9 cellular contexts compared by ENCODE assay signal in genomic region chr2:74528600-74529356, GRCh38. TPM values are rescaled to one million over a fixed set of nuclear protein-coding genes. Genes with fewer than 3 reads are reported as not detected.
A peak's percentile ranks its signal among the peaks of the same experiment; 100 is the strongest.
DNase-seq lines count a peak whose midpoint lies in the region; ATAC-seq and TF ChIP-seq lines count a peak whose summit lies in the region.
"Had no signal": no experiment of that assay in that cellular context is flagged by ENCODE, and none has a peak within 500 bp of the region (broad histone marks: within the 10 kb centered on the region; RNA-seq: fewer than 3 reads in every experiment).

No MANE protein-coding gene starts in this region.

- TF ChIP-seq CTCF in astrocyte of the cerebellum (IDR thresholded peaks at IDR 0.05; ENCODE audit: low read depth, low read length, missing control alignments), result no peak
- no peak for TF ChIP-seq CTCF in left lung (IDR thresholded peaks at IDR 0.05)
- TF ChIP-seq CTCF in thyroid gland (IDR thresholded peaks at IDR 0.05), result no peak

- H3K9me3 ChIP-seq in left lung (no peaks in the 10 kb centered on the region), thyroid gland (no peaks in the 10 kb centered on the region)

- peak overlapping the region; percentile 96 for H3K4me3 ChIP-seq in ACC112 (ENCODE audit: low read depth, low read length)
- peak overlapping the region; percentile 99 for H3K4me3 ChIP-seq in astrocyte of the cerebellum (ENCODE audit: low read depth, low read length)
- H3K4me3 ChIP-seq in left lung, result peak overlapping the region; percentile 89 to 92
- peak overlapping the region; percentile 23 to 100 (median 71) for H3K4me3 ChIP-seq in thyroid gland (replicated peaks in 1 of 3)

- DNase-seq in astrocyte of the cerebellum (ENCODE audit: low read depth) (no peak), left lung (no peak), thyroid gland (no peak), SK-N-DZ (ENCODE audit: low spot score) (no peak), epidermal melanocyte (ENCODE audit: insufficient read length, low spot score) (no peak)

- H3K27ac ChIP-seq in ACC112 (ENCODE audit: low read depth, low read length) (peak overlapping the region; percentile 48), left lung (peak overlapping the region; percentile 83 to 94), thyroid gland (peak overlapping the region; percentile 78 to 90 (median 81))

- H3K4me1 ChIP-seq in ACC112 (ENCODE audit: control insufficient read depth, insufficient read depth, low read length, unreplicated experiment) (peaks cover 22% of the 10 kb centered on the region), left lung (peaks cover 11 to 30% of the 10 kb centered on the region in 2 donors), thyroid gland (peaks cover 10 to 18% of the 10 kb centered on the region in 2 donors)

- H3K79me2 ChIP-seq in ACC112 (ENCODE audit: control insufficient read depth, insufficient read depth, low read length, unreplicated experiment), result peaks cover 37% of the 10 kb centered on the region

- TF ChIP-seq POLR2A in thyroid gland (IDR thresholded peaks at IDR 0.05), result no peak

- H2AFZ ChIP-seq in ACC112 (ENCODE audit: low read length, unreplicated experiment), result peak overlapping the region; percentile 58

- H3K27me3 ChIP-seq in ACC112 (ENCODE audit: insufficient read depth, low read length) (no peaks in the 10 kb centered on the region), left lung (no peaks in the 10 kb centered on the region), thyroid gland (no peaks in the 10 kb centered on the region)

- in situ Hi-C loops in astrocyte of the cerebellum (cut with HindIII; ENCODE audit: low sequenced_read_pairs), result loop anchor here (5.0 kb wide), 1 partner anchor 91 kb away; no protein-coding TSS in a partner anchor

- ATAC-seq in GM19395 (IDR thresholded peaks at IDR 0.05; ENCODE audit: unreplicated experiment) (peak; percentile 15), HG03460 (IDR thresholded peaks at IDR 0.05; ENCODE audit: unreplicated experiment) (peak; percentile 5), left lung (peak; percentile 7)

- intact Hi-C loops in left lung (cut with DNase I) (no loop called here), thyroid gland (cut with DNase I) (loop anchor here (10.0 kb wide), 1 partner anchor 56 kb away; no protein-coding TSS in a partner anchor)

- WGBS in thyroid gland, 2 donors, result 17 to 22% methylated on average over 20 to 29 of the region's 29 CpGs

- H3K36me3 ChIP-seq in ACC112 (ENCODE audit: insufficient read depth, low read length), result peaks cover 15% of the 10 kb centered on the region; the same call in 1 of the 2 replicates
- H3K36me3 ChIP-seq in left lung, result peaks cover 0 to 42% of the 10 kb centered on the region in 2 donors
- peaks cover 15 to 34% of the 10 kb centered on the region in 2 donors for H3K36me3 ChIP-seq in thyroid gland

RNA-seq across cellular contexts. Expression of gene AUP1, which starts 0.7 kb away (rescaled TPM):
- total RNA-seq in left lung, result 100 to 1,000 TPM; 110 to 132 TPM
- 100 to 1,000 TPM in 3 of 4 donors, 10 to 100 TPM in 1; 93.7 to 168 (median 112) TPM for total RNA-seq in thyroid gland
- 181 and 194 TPM in 2 replicates for polyA plus RNA-seq in SK-N-DZ (2014; cell fraction: cytosol; rRNA removed)
- 817 and 859 TPM in 2 replicates for polyA plus RNA-seq in SK-N-DZ (2014; cell fraction: nucleus; rRNA removed)

RNA-seq across cellular contexts. Expression of gene HTRA2, which starts 1.0 kb away (rescaled TPM):
- total RNA-seq in left lung (10 to 100 TPM; 29.4 to 36.6 TPM), thyroid gland (10 to 100 TPM; 27.3 to 45.9 (median 37.5) TPM)
- polyA plus RNA-seq in SK-N-DZ (2014; cell fraction: cytosol; rRNA removed), result 61.5 and 73.7 TPM in 2 replicates
- 109 and 154 TPM in 2 replicates for polyA plus RNA-seq in SK-N-DZ (2014; cell fraction: nucleus; rRNA removed)

RNA-seq across cellular contexts. Expression of gene DQX1, which starts 2.7 kb away (rescaled TPM):
- total RNA-seq in left lung, result under 1 TPM; 0.24 to 0.26 TPM
- not detected for total RNA-seq in thyroid gland
- polyA plus RNA-seq in SK-N-DZ (2014; cell fraction: cytosol; rRNA removed), result 0.22 and 0.33 TPM in 2 replicates
- 7.7 and 10.3 TPM in 2 replicates for polyA plus RNA-seq in SK-N-DZ (2014; cell fraction: nucleus; rRNA removed)
- total RNA-seq: lung microvascular endothelial cell had no signal

RNA-seq across cellular contexts. Expression of gene TLX2, which starts 14.5 kb away (rescaled TPM):
- total RNA-seq in left lung (not detected), thyroid gland (not detected)
- 209 and 286 TPM in 2 replicates for polyA plus RNA-seq in SK-N-DZ (2014; cell fraction: cytosol; rRNA removed)
- polyA plus RNA-seq in SK-N-DZ (2014; cell fraction: nucleus; rRNA removed), result 679 and 702 TPM in 2 replicates
- total RNA-seq: lung microvascular endothelial cell had no signal

RNA-seq across cellular contexts. Expression of gene PCGF1, which starts 21.3 kb away (rescaled TPM):
- total RNA-seq in left lung, result 10 to 100 TPM; 27.1 to 33.6 TPM
- total RNA-seq in thyroid gland, result 10 to 100 TPM; 11.0 to 25.9 (median 17.1) TPM
- polyA plus RNA-seq in SK-N-DZ (2014; cell fraction: cytosol; rRNA removed), result 59.2 and 72.5 TPM in 2 replicates
- polyA plus RNA-seq in SK-N-DZ (2014; cell fraction: nucleus; rRNA removed), result 115 and 137 TPM in 2 replicates
